In genomic region chr1:185074307-185074706, GRCh38 we compare ENCODE assay signal across 17 cellular contexts. TPM values are rescaled to one million over a fixed set of nuclear protein-coding genes. Genes with fewer than 3 reads are reported as not detected.
DNase-seq lines count a peak whose midpoint lies in the region; ATAC-seq and TF ChIP-seq lines count a peak whose summit lies in the region.
"Had no signal": no experiment of that assay in that cellular context is flagged by ENCODE, and none has a peak within 500 bp of the region (broad histone marks: within the 10 kb centered on the region; RNA-seq: fewer than 3 reads in every experiment).

No MANE protein-coding gene starts in this region.

- no peaks in the 10 kb centered on the region for H3K4me1 Mint-ChIP-seq in activated naive CD4-positive, alpha-beta T cell treated with anti-CD3 and anti-CD28 coated beads, Interleukin-2, amount 10 ng/mL, durations not matched to agents 7 days and 5 days

- no peak overlapping the region for H3K4me3 ChIP-seq in RWPE2 (ENCODE audit: severe bottlenecking)
- H3K4me3 ChIP-seq: ascending aorta, mucosa of descending colon, skin epidermis, stomach had no signal

- H3K36me3 ChIP-seq in RWPE2 (ENCODE audit: low read depth) = no peaks in the 10 kb centered on the region
- H3K36me3 ChIP-seq: ascending aorta, stomach had no signal

- no peak for DNase-seq in activated naive CD4-positive, alpha-beta T cell treated with anti-CD3 and anti-CD28 coated beads, Interleukin-2, amount 50 U/mL, for 72 hours (ENCODE audit: low spot score in 2 of 2)
- DNase-seq in activated naive CD4-positive, alpha-beta T cell treated with anti-CD3 and anti-CD28 coated beads, Interleukin-2, amount 10 ng/mL, durations not matched to agents 7 days and 5 days = no peak
- DNase-seq in RWPE2 (ENCODE audit: low spot score) (no peak), glomerular visceral epithelial cell (ENCODE audit: extremely low spot score) (peak; percentile 54), KG1 (lab: John Stamatoyannopoulos, UW) (no peak), Ammon's horn (ENCODE audit: low spot score) (no peak), ecto neural progenitor cell (ENCODE audit: low spot score) (no peak)
- no peak for DNase-seq in stimulated activated naive CD8-positive, alpha-beta T cell treated with anti-CD3 and anti-CD28 coated beads, Interleukin-15, Interleukin-2, amounts not matched to agents 100 U/mL and 50 U/mL, for 24 hours
- DNase-seq: activated CD4-positive, alpha-beta T cell treated with anti-CD3 and anti-CD28 coated beads, Interleukin-2, amount 10 ng/mL, durations not matched to agents 24 days and 14 days; COR-L47; mucosa of descending colon; NCI-H2081; occipital lobe; stomach had no signal

- no peaks in the 10 kb centered on the region for H3K27me3 ChIP-seq in RWPE2 (ENCODE audit: insufficient read depth, poor library complexity, severe bottlenecking)
- H3K27me3 ChIP-seq: ascending aorta, stomach had no signal

- no peaks in the 10 kb centered on the region for H3K27me3 Mint-ChIP-seq in activated naive CD4-positive, alpha-beta T cell treated with anti-CD3 and anti-CD28 coated beads, Interleukin-2, amount 10 ng/mL, durations not matched to agents 7 days and 5 days
- H3K27me3 Mint-ChIP-seq: activated CD4-positive, alpha-beta T cell treated with anti-CD3 and anti-CD28 coated beads, Interleukin-2, amount 10 ng/mL, durations not matched to agents 24 days and 14 days had no signal

- H3K4me1 ChIP-seq in RWPE2 (ENCODE audit: insufficient read depth, poor library complexity, severe bottlenecking) = peaks cover 5% of the 10 kb centered on the region
- H3K4me1 ChIP-seq: ascending aorta had no signal

- H3K9me3 ChIP-seq in RWPE2 (ENCODE audit: severe bottlenecking) = no peaks in the 10 kb centered on the region
- H3K9me3 ChIP-seq: ascending aorta, mucosa of descending colon, stomach had no signal

- H3K9me3 Mint-ChIP-seq in activated naive CD4-positive, alpha-beta T cell treated with anti-CD3 and anti-CD28 coated beads, Interleukin-2, amount 50 U/mL, for 72 hours = peaks cover 5 to 13% of the 10 kb centered on the region in 2 donors
- H3K9me3 Mint-ChIP-seq in activated naive CD4-positive, alpha-beta T cell treated with anti-CD3 and anti-CD28 coated beads, Interleukin-2, amount 10 ng/mL, durations not matched to agents 7 days and 5 days = peaks cover 3% of the 10 kb centered on the region

- CTCF ChIA-PET in activated naive CD4-positive, alpha-beta T cell treated with anti-CD3 and anti-CD28 coated beads, Interleukin-2, amount 10 ng/mL, durations not matched to agents 7 days and 5 days (lab: Charles Lee) = no interaction called here

- no peak overlapping the region for H3K27ac Mint-ChIP-seq in activated naive CD4-positive, alpha-beta T cell treated with anti-CD3 and anti-CD28 coated beads, Interleukin-2, amount 50 U/mL, for 72 hours
- H3K27ac Mint-ChIP-seq in activated naive CD4-positive, alpha-beta T cell treated with anti-CD3 and anti-CD28 coated beads, Interleukin-2, amount 10 ng/mL, durations not matched to agents 7 days and 5 days = no peak overlapping the region
- H3K27ac Mint-ChIP-seq: activated CD4-positive, alpha-beta T cell treated with anti-CD3 and anti-CD28 coated beads, Interleukin-2, amount 10 ng/mL, durations not matched to agents 24 days and 14 days; activated T-helper 1 cell treated with anti-CD3 and anti-CD28 coated beads, Interleukin-12 subunit alpha, Interleukin-12 subunit beta, Interleukin-2, Interleukin-4 antibody, amounts not matched to agents 30 ng/mL and 10 ng/mL and 1 ng/mL, durations not matched to agents 14 hours and 24 hours and 36 hours had no signal

- no peak for TF ChIP-seq CTCF in RWPE2 (IDR thresholded peaks at IDR 0.05; ENCODE audit: poor library complexity, severe bottlenecking)

- no peak overlapping the region for H3K4me3 Mint-ChIP-seq in activated naive CD4-positive, alpha-beta T cell treated with anti-CD3 and anti-CD28 coated beads, Interleukin-2, amount 10 ng/mL, durations not matched to agents 7 days and 5 days
- H3K4me3 Mint-ChIP-seq: activated CD4-positive, alpha-beta T cell treated with anti-CD3 and anti-CD28 coated beads, Interleukin-2, amount 10 ng/mL, durations not matched to agents 24 days and 14 days; activated T-helper 1 cell treated with anti-CD3 and anti-CD28 coated beads, Interleukin-12 subunit alpha, Interleukin-12 subunit beta, Interleukin-2, Interleukin-4 antibody, amounts not matched to agents 30 ng/mL and 10 ng/mL and 1 ng/mL, durations not matched to agents 14 hours and 24 hours and 36 hours had no signal

- no peak overlapping the region for H3K27ac ChIP-seq in RWPE2 (ENCODE audit: poor library complexity, severe bottlenecking)
- H3K27ac ChIP-seq: ascending aorta, skin epidermis, stomach had no signal

- H3K36me3 Mint-ChIP-seq in activated naive CD4-positive, alpha-beta T cell treated with anti-CD3 and anti-CD28 coated beads, Interleukin-2, amount 50 U/mL, for 72 hours = peaks cover 0 to 24% of the 10 kb centered on the region in 2 donors
- peaks cover 13% of the 10 kb centered on the region for H3K36me3 Mint-ChIP-seq in activated naive CD4-positive, alpha-beta T cell treated with anti-CD3 and anti-CD28 coated beads, Interleukin-2, amount 10 ng/mL, durations not matched to agents 7 days and 5 days

- ATAC-seq in activated naive CD4-positive, alpha-beta T cell treated with anti-CD3 and anti-CD28 coated beads, Interleukin-2, amount 50 U/mL, for 72 hours = peak; percentile 13 to 56
- peak; percentile 66 for ATAC-seq in RWPE2 (ENCODE audit: low read depth)
- peak; percentile 88 for ATAC-seq in stimulated activated naive CD8-positive, alpha-beta T cell treated with anti-CD3 and anti-CD28 coated beads, Interleukin-15, Interleukin-2, amounts not matched to agents 100 U/mL and 50 U/mL, for 24 hours
- ATAC-seq: mucosa of descending colon had no signal

RNA-seq across cellular contexts. Expression of gene RNF2, which starts 28.9 kb away (rescaled TPM):
- 10 to 100 TPM; 14.2 to 20.6 TPM for total RNA-seq in activated naive CD4-positive, alpha-beta T cell treated with anti-CD3 and anti-CD28 coated beads, Interleukin-2, amount 50 U/mL, for 72 hours

Comparison
In these comparisons a context has a peak if more than half of its experiments do, and no peak if none do; other contexts are left out.
1. ATAC-seq: peak in every context shown above with its lines; median percentile 88 in stimulated activated naive CD8-positive, alpha-beta T cell treated with anti-CD3 and anti-CD28 coated beads, Interleukin-15, Interleukin-2, amounts not matched to agents 100 U/mL and 50 U/mL, for 24 hours; 66 in RWPE2; 34 in activated naive CD4-positive, alpha-beta T cell treated with anti-CD3 and anti-CD28 coated beads, Interleukin-2, amount 50 U/mL, for 72 hours.